In the genomic region with DNA sequence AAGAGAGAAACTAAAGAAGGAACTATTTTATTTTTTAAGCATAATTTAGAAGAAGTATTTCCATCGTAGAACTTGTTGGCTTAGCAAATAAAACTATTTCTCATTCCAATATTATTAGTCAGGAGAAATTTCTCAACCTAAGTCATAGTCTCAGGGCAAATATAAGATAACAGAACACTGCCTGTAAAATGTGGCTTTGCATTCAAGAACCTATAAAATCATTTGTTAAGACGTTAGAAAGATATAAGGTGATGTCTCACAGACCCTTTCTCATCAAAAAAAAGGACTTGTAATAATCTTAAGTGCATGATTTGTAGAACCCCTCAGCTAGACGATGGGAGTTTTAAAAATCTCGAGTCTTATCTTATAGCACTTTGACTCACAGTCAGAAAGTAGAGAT, we compare ENCODE assay signal across 27 cellular contexts.
A peak's percentile ranks its signal among the peaks of the same experiment; 100 is the strongest.
DNase-seq lines count a peak whose midpoint lies in the region; ATAC-seq and TF ChIP-seq lines count a peak whose summit lies in the region.
"Had no signal": no experiment of that assay in that cellular context is flagged by ENCODE, and none has a peak within 500 bp of the region (broad histone marks: within the 10 kb centered on the region; RNA-seq: fewer than 3 reads in every experiment).

No MANE protein-coding gene starts in this region.

- DNase-seq in GM23248 = peak; percentile 45
- DNase-seq in RWPE2 (ENCODE audit: low spot score) = no peak
- DNase-seq in fibroblast of pulmonary artery (ENCODE audit: low read depth) = peak; percentile 20
- DNase-seq in smooth muscle cell (lab: John Stamatoyannopoulos, UW; ENCODE audit: unreplicated experiment) = no peak
- DNase-seq in activated naive CD8-positive, alpha-beta T cell treated with anti-CD3 and anti-CD28 coated beads for 36 hours = no peak
- no peak for DNase-seq in NCI-H2196 treated with DMSO at 0.1 percent for 48 hours (lab: John Stamatoyannopoulos, UW; ENCODE audit: unreplicated experiment)
- DNase-seq: activated CD4-positive, alpha-beta T cell treated with anti-CD3 and anti-CD28 coated beads, Interleukin-2, amount 50 U/mL, for 48 hours; activated CD8-positive, alpha-beta memory T cell treated with anti-CD3 and anti-CD28 coated beads, Interleukin-2, amount 50 U/mL, for 4 hours; CD8-positive, alpha-beta T cell; islet precursor cell; left ventricle myocardium inferior; naive B cell; NCI-H1105; NCI-H1930; NCI-H345; psoas muscle; uterus had no signal

- ATAC-seq in RWPE2 (ENCODE audit: low read depth) (peak; percentile 44), GM18520 (IDR thresholded peaks at IDR 0.05; ENCODE audit: unreplicated experiment) (no peak)
- ATAC-seq: CD8-positive, alpha-beta T cell; gastroesophageal sphincter; psoas muscle had no signal

- 17% methylated on average over 4 of the region's 4 CpGs for WGBS in GM23248 (ENCODE audit: low coverage in 1 of 2, low lambda C conversion rate in 2 of 2, missing lambda C conversion rate in 2 of 2), 2 experiments
- WGBS in smooth muscle cell (ENCODE audit: low lambda C conversion rate) = 22% methylated on average over 4 of the region's 4 CpGs

- H3K9me3 ChIP-seq in GM23248 (ENCODE audit: low read depth) (no peaks in the 10 kb centered on the region), RWPE2 (ENCODE audit: severe bottlenecking) (no peaks in the 10 kb centered on the region), smooth muscle cell (replicated peaks; ENCODE audit: low read depth) (no peaks in the 10 kb centered on the region)
- H3K9me3 ChIP-seq: gastroesophageal sphincter, neutrophil, psoas muscle, thoracic aorta, uterus had no signal

- H3K27me3 ChIP-seq in GM23248 (replicated peaks; ENCODE audit: insufficient read depth) (no peaks in the 10 kb centered on the region), RWPE2 (ENCODE audit: insufficient read depth, poor library complexity, severe bottlenecking) (no peaks in the 10 kb centered on the region), smooth muscle cell (ENCODE audit: low read depth) (no peaks in the 10 kb centered on the region)
- H3K27me3 ChIP-seq: gastroesophageal sphincter, neutrophil, uterus had no signal

- H3K4me2 ChIP-seq in GM23248 (ENCODE audit: unreplicated experiment) (no peak overlapping the region), smooth muscle cell (peak overlapping the region; percentile 60)

- H3K9ac ChIP-seq in GM23248 (no peak overlapping the region), smooth muscle cell (ENCODE audit: low read depth) (no peak overlapping the region)

- H3K27ac ChIP-seq in GM23248 (no peak overlapping the region), RWPE2 (ENCODE audit: poor library complexity, severe bottlenecking) (peak overlapping the region; percentile 15), smooth muscle cell (ENCODE audit: low read depth) (peak overlapping the region; percentile 59)
- H3K27ac ChIP-seq: gastroesophageal sphincter, left ventricle myocardium inferior, neutrophil, psoas muscle, RWPE1, skin epidermis, thoracic aorta, uterus had no signal

- H3K79me2 ChIP-seq in GM23248 (ENCODE audit: insufficient read depth) (no peaks in the 10 kb centered on the region), smooth muscle cell (ENCODE audit: low read depth) (no peaks in the 10 kb centered on the region)

- H2AFZ ChIP-seq in GM23248 (0 out of 2 replicates have a peak overlapping the region, but pooled peaks have one; percentile 5), smooth muscle cell (ENCODE audit: low read depth) (no peak overlapping the region)

- TF ChIP-seq CTCF in RWPE2 (IDR thresholded peaks at IDR 0.05; ENCODE audit: poor library complexity, severe bottlenecking) = no peak
- no peak for TF ChIP-seq CTCF in fibroblast of pulmonary artery (IDR thresholded peaks at IDR 0.05; ENCODE audit: low read length, missing control alignments)
- no peak for TF ChIP-seq CTCF in smooth muscle cell (IDR thresholded peaks at IDR 0.05; ENCODE audit: borderline replicate concordance, insufficient read depth, poor library complexity, severe bottlenecking)

- H4K20me1 ChIP-seq in GM23248 (ENCODE audit: insufficient read depth) (no peaks in the 10 kb centered on the region), smooth muscle cell (ENCODE audit: low read depth) (no peaks in the 10 kb centered on the region)

- peaks cover 5% of the 10 kb centered on the region for H3K9me3 Mint-ChIP-seq in activated naive CD8-positive, alpha-beta T cell treated with anti-CD3 and anti-CD28 coated beads for 36 hours
- H3K9me3 Mint-ChIP-seq: IgD-negative memory B cell; stimulated activated naive CD8-positive, alpha-beta T cell treated with anti-CD3 and anti-CD28 coated beads, Interleukin-15, Interleukin-2, amounts not matched to agents 100 ng/mL and 50 ng/mL, for 24 hours had no signal

- H3K36me3 Mint-ChIP-seq in activated naive CD8-positive, alpha-beta T cell treated with anti-CD3 and anti-CD28 coated beads for 36 hours = peaks cover 3% of the 10 kb centered on the region
- H3K36me3 Mint-ChIP-seq: CD8-positive, alpha-beta T cell; IgD-negative memory B cell; mesothelial cell of epicardium; naive B cell had no signal

- in situ Hi-C loops in GM23248 (cut with MboI) = no loop called here

- H3K4me1 Mint-ChIP-seq in activated naive CD8-positive, alpha-beta T cell treated with anti-CD3 and anti-CD28 coated beads for 36 hours = peaks cover 15% of the 10 kb centered on the region

- peaks cover 16% of the 10 kb centered on the region for H3F3A ChIP-seq in GM23248 (ENCODE audit: insufficient read depth)
- peaks cover 13% of the 10 kb centered on the region for H3F3A ChIP-seq in smooth muscle cell (ENCODE audit: low read depth)

- H3K27ac Mint-ChIP-seq in activated naive CD8-positive, alpha-beta T cell treated with anti-CD3 and anti-CD28 coated beads for 36 hours = no peak overlapping the region
- H3K27ac Mint-ChIP-seq: activated naive CD8-positive, alpha-beta T cell; CD8-positive, alpha-beta T cell; IgD-negative memory B cell; mesothelial cell of epicardium; naive B cell; stimulated activated naive CD8-positive, alpha-beta T cell treated with anti-CD3 and anti-CD28 coated beads, Interleukin-15, Interleukin-2, amounts not matched to agents 100 ng/mL and 50 ng/mL, for 24 hours had no signal

- H3K36me3 ChIP-seq in GM23248 (ENCODE audit: low read depth) = no peaks in the 10 kb centered on the region
- H3K36me3 ChIP-seq in RWPE2 (ENCODE audit: low read depth) = no peaks in the 10 kb centered on the region
- H3K36me3 ChIP-seq in smooth muscle cell (ENCODE audit: low read depth) = no peaks in the 10 kb centered on the region
- H3K36me3 ChIP-seq: gastroesophageal sphincter, left ventricle myocardium inferior, neutrophil, thoracic aorta, uterus had no signal

- H3K4me1 ChIP-seq in GM23248 (ENCODE audit: insufficient read depth) (peaks cover 12% of the 10 kb centered on the region), RWPE2 (ENCODE audit: insufficient read depth, poor library complexity, severe bottlenecking) (peaks cover 17% of the 10 kb centered on the region), smooth muscle cell (ENCODE audit: low read depth) (peaks cover 11% of the 10 kb centered on the region)
- H3K4me1 ChIP-seq: gastroesophageal sphincter, left ventricle myocardium inferior, psoas muscle, uterus had no signal

- H3K4me3 Mint-ChIP-seq in activated naive CD8-positive, alpha-beta T cell treated with anti-CD3 and anti-CD28 coated beads for 36 hours = no peak overlapping the region
- H3K4me3 Mint-ChIP-seq: activated naive CD8-positive, alpha-beta T cell; CD8-positive, alpha-beta T cell; IgD-negative memory B cell; mesothelial cell of epicardium; naive B cell; stimulated activated naive CD8-positive, alpha-beta T cell treated with anti-CD3 and anti-CD28 coated beads, Interleukin-15, Interleukin-2, amounts not matched to agents 100 ng/mL and 50 ng/mL, for 24 hours had no signal

- H3K4me3 ChIP-seq in GM23248 = 0 out of 2 replicates have a peak overlapping the region, but pooled peaks have one; percentile 7
- no peak overlapping the region for H3K4me3 ChIP-seq in RWPE2 (ENCODE audit: severe bottlenecking)
- no peak overlapping the region for H3K4me3 ChIP-seq in fibroblast of pulmonary artery (replicated peaks; ENCODE audit: low read depth, low read length)
- no peak overlapping the region for H3K4me3 ChIP-seq in smooth muscle cell
- H3K4me3 ChIP-seq: gastroesophageal sphincter, left ventricle myocardium inferior, psoas muscle, skin epidermis, thoracic aorta, uterus had no signal

- no peaks in the 10 kb centered on the region for H3K9me2 ChIP-seq in GM23248 (ENCODE audit: insufficient read depth)

- no peaks in the 10 kb centered on the region for H3K27me3 Mint-ChIP-seq in activated naive CD8-positive, alpha-beta T cell treated with anti-CD3 and anti-CD28 coated beads for 36 hours
- H3K27me3 Mint-ChIP-seq: activated naive CD8-positive, alpha-beta T cell; IgD-negative memory B cell; stimulated activated naive CD8-positive, alpha-beta T cell treated with anti-CD3 and anti-CD28 coated beads, Interleukin-15, Interleukin-2, amounts not matched to agents 100 ng/mL and 50 ng/mL, for 24 hours had no signal

Comparison
In these comparisons a context has a peak if more than half of its experiments do, and no peak if none do; other contexts are left out.
1. DNase-seq: peak in GM23248 (single experiment) and fibroblast of pulmonary artery (single experiment); none in RWPE2 (single experiment), smooth muscle cell (single experiment), activated naive CD8-positive, alpha-beta T cell treated with anti-CD3 and anti-CD28 coated beads for 36 hours (single experiment) and NCI-H2196 treated with DMSO at 0.1 percent for 48 hours (single experiment).